ENCODE assay signal across 11 cellular contexts in the genomic region with DNA sequence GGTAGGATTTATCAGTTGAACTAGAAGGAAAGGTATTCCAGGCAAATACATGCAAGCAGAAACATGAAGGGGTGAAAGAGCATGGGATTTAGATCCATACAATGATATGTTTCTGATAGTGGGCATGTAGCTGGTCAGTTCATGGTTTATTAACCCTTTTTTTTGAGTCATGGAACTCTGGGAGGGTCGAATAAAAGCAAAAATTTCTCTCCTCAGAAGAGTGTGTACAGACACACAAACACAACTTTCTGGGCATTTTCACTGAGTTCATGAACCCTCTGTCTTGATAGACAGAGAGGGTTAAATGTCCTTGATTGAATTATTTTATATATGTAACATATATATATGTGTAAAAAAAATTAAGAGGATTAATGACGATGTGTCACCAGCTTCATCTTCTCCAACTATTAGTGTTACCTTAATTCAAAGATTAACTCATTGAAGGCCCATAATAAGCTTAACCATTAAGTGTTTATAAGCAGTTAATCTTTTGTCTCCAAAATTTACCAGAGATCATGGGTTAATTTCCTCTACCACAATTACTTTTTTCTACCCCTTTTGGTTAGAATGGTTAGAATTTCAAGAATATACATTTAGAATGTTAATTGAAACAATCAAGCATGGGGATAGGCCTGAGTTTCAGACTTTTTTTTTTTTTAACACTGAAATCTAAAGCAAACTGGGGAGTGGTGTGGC. TPM values are rescaled to one million over a fixed set of nuclear protein-coding genes. Genes with fewer than 3 reads are reported as not detected.
A peak's percentile ranks its signal among the peaks of the same experiment; 100 is the strongest.
DNase-seq lines count a peak whose midpoint lies in the region; ATAC-seq, FAIRE-seq and TF ChIP-seq lines count a peak whose summit lies in the region.
"Had no signal": no experiment of that assay in that cellular context is flagged by ENCODE, and none has a peak within 500 bp of the region (broad histone marks: within the 10 kb centered on the region; RNA-seq: fewer than 3 reads in every experiment).

No MANE protein-coding gene starts in this region.

- CTCF ChIA-PET in PC-3 (lab: Charles Lee) = no interaction called here

- peaks cover 16% of the 10 kb centered on the region for H3K4me1 ChIP-seq in PC-3 (ENCODE audit: insufficient read depth, low read length)

- no peaks in the 10 kb centered on the region for H3K9me3 ChIP-seq in PC-3 (ENCODE audit: low read length)

- H4K20me1 ChIP-seq in PC-3 (ENCODE audit: low read length) = peaks cover 38% of the 10 kb centered on the region

- DNase-seq in A172 (ENCODE audit: low spot score) = peak; percentile 22
- peak; percentile 75 for DNase-seq in HT-29 (ENCODE audit: low spot score)
- DNase-seq in bronchial epithelial cell (ENCODE audit: low read depth) = peak; percentile 40
- no peak for DNase-seq in mesothelial cell of epicardium (ENCODE audit: low spot score in 2 of 2, unreplicated experiment in 2 of 2)
- no peak for DNase-seq in stimulated activated CD4-positive, alpha-beta T cell treated with anti-CD3 and anti-CD28 coated beads, Interleukin-12 subunit alpha, Interleukin-12 subunit beta, amount 100 ng/mL, for 4 hours
- DNase-seq in COLO829 (ENCODE audit: low spot score) = no peak
- no peak for DNase-seq in PC-3
- DNase-seq: T1000 had no signal

- H3K36me3 ChIP-seq in bronchial epithelial cell (ENCODE audit: control insufficient read depth, insufficient read depth, low read length) (peaks cover 9% of the 10 kb centered on the region), PC-3 (ENCODE audit: low read depth, low read length) (peaks cover 7% of the 10 kb centered on the region)

- peak overlapping the region; percentile 9 for H3K4me3 Mint-ChIP-seq in mesothelial cell of epicardium

- H3F3A ChIP-seq in PC-3 (ENCODE audit: low read length, unreplicated experiment) = no peaks in the 10 kb centered on the region

- no peak overlapping the region for H3K27ac ChIP-seq in PC-3 (ENCODE audit: low read length)

- no peaks in the 10 kb centered on the region for H3K27me3 Mint-ChIP-seq in mesothelial cell of epicardium (ENCODE audit: low read depth)

- intact Hi-C loops in PC-3 (cut with micrococcal nuclease) = no loop called here

- H3K27me3 ChIP-seq in bronchial epithelial cell (ENCODE audit: control insufficient read depth, insufficient read depth, low read length) = no peaks in the 10 kb centered on the region
- no peaks in the 10 kb centered on the region for H3K27me3 ChIP-seq in PC-3 (ENCODE audit: low read length)

- no peak for TF ChIP-seq CTCF in bronchial epithelial cell (IDR thresholded peaks at IDR 0.05; ENCODE audit: insufficient read depth, low read length, severe bottlenecking)
- no peak for TF ChIP-seq CTCF in mesothelial cell of epicardium (IDR thresholded peaks at IDR 0.05; ENCODE audit: unreplicated experiment)
- TF ChIP-seq CTCF in PC-3 (conservative IDR thresholded peaks at IDR 0.05; ENCODE audit: low read depth, low read length) = no peak

- no peak for FAIRE-seq in bronchial epithelial cell (lab: Jason Lieb, UNC)

- H3K4me3 ChIP-seq in bronchial epithelial cell (ENCODE audit: low read depth, low read length) (no peak overlapping the region), PC-3 (ENCODE audit: low read length) (no peak overlapping the region)

- no peak overlapping the region for H3K9ac ChIP-seq in PC-3 (ENCODE audit: low read length)

- H2AFZ ChIP-seq in PC-3 (ENCODE audit: low read length) = no peak overlapping the region

- H3K4me1 Mint-ChIP-seq in mesothelial cell of epicardium = peaks cover 29% of the 10 kb centered on the region

- no peaks in the 10 kb centered on the region for H3K9me2 ChIP-seq in PC-3 (replicated peaks; ENCODE audit: low read length)

- POLR2A ChIA-PET in PC-3 (lab: Charles Lee; ENCODE audit: unreplicated experiment) = interaction anchor here (0.6 to 0.7 kb wide), 3 partner anchors 68 to 366 kb away, joined by 3 to 14 read pairs (median 7); no protein-coding TSS in a partner anchor

- H3K36me3 Mint-ChIP-seq in mesothelial cell of epicardium = peaks cover 14% of the 10 kb centered on the region

- ATAC-seq in HG02759 (IDR thresholded peaks at IDR 0.05; ENCODE audit: unreplicated experiment) (no peak), PC-3 (no peak)
- ATAC-seq: activated naive CD4-positive, alpha-beta T cell treated with anti-CD3 and anti-CD28 coated beads, Interleukin-2, amount 50 U/mL, for 72 hours had no signal

- no peak overlapping the region for H3K4me2 ChIP-seq in PC-3 (ENCODE audit: low read length)

- H3K79me2 ChIP-seq in PC-3 (ENCODE audit: low read length) = peaks cover 37% of the 10 kb centered on the region

- no TSS peak for BruUV-seq in PC-3 (replicated peaks; lab: Mats Ljungman, UMichigan)

- peak overlapping the region; percentile 88 for H3K27ac Mint-ChIP-seq in mesothelial cell of epicardium
- H3K27ac Mint-ChIP-seq: CD4-positive, CD25-positive, alpha-beta regulatory T cell had no signal

- H3K9me3 Mint-ChIP-seq in mesothelial cell of epicardium = no peaks in the 10 kb centered on the region
- H3K9me3 Mint-ChIP-seq: activated naive CD4-positive, alpha-beta T cell treated with anti-CD3 and anti-CD28 coated beads, Interleukin-2, amount 50 U/mL, for 72 hours had no signal

RNA-seq across cellular contexts. Expression of gene JUN, which starts 4.6 kb away (rescaled TPM):
- total RNA-seq in A172 (2014; rRNA removed; shearing (Covaris generic)) = 73.6 and 82.2 TPM in 2 replicates
- total RNA-seq in HT-29 (2014; rRNA removed; shearing (Covaris generic)) = 531 and 547 TPM in 2 replicates
- total RNA-seq in bronchial epithelial cell (66.2 and 90.0 TPM in 2 replicates), mesothelial cell of epicardium (242 to 245 TPM (median 245 TPM) in 3 replicates), PC-3 (2014; rRNA removed) (73.6 and 95.1 TPM in 2 replicates)

Comparison
In these comparisons a context has a peak if more than half of its experiments do, and no peak if none do; other contexts are left out.
1. DNase-seq: peak in A172 (single experiment), HT-29 (single experiment) and bronchial epithelial cell (single experiment); none in mesothelial cell of epicardium (0 of 2), stimulated activated CD4-positive, alpha-beta T cell treated with anti-CD3 and anti-CD28 coated beads, Interleukin-12 subunit alpha, Interleukin-12 subunit beta, amount 100 ng/mL, for 4 hours (single experiment), COLO829 (single experiment) and PC-3 (single experiment).